In genomic region chr1:33159577-33159976, GRCh38 we compare ENCODE assay signal across 32 cellular contexts.
"Had no signal": no experiment of that assay in that cellular context is flagged by ENCODE, and none has a peak within 500 bp of the region (broad histone marks: within the 10 kb centered on the region; RNA-seq: fewer than 3 reads in every experiment).

No MANE protein-coding gene starts in this region.

- H3K36me3 Mint-ChIP-seq: activated naive CD8-positive, alpha-beta T cell treated with anti-CD3 and anti-CD28 coated beads for 36 hours had no signal

- H3K27me3 ChIP-seq: adrenal gland, body of pancreas, colonic mucosa, esophagus squamous epithelium, gastroesophageal sphincter had no signal

- H3K4me3 ChIP-seq: adrenal gland, body of pancreas, colonic mucosa, esophagus squamous epithelium, gastroesophageal sphincter had no signal

- H3K27me3 Mint-ChIP-seq: activated B cell treated with CpG ODN at 0.5 μM for 24 hours; activated CD8-positive, alpha-beta T cell treated with anti-CD3 and anti-CD28 coated beads for 36 hours; activated naive CD4-positive, alpha-beta T cell treated with anti-CD3 and anti-CD28 coated beads, Interleukin-2, amount 50 U/mL, for 24 hours; activated naive CD8-positive, alpha-beta T cell treated with anti-CD3 and anti-CD28 coated beads for 36 hours; activated naive CD8-positive, alpha-beta T cell treated with anti-CD3 and anti-CD28 coated beads, Interleukin-2, amount 50 U/mL, for 24 hours; T-cell had no signal

- H3K27ac ChIP-seq: adrenal gland, body of pancreas, colonic mucosa, epithelial cell of prostate, esophagus squamous epithelium, gastroesophageal sphincter, WERI-Rb-1 had no signal

- DNase-seq: activated B cell treated with CpG ODN at 0.5 μM for 24 hours; activated CD4-positive, alpha-beta T cell treated with anti-CD3 and anti-CD28 coated beads for 48 hours; activated CD4-positive, alpha-beta T cell treated with anti-CD3 and anti-CD28 coated beads, Interleukin-2, amount 50 U/mL, for 1 hour; activated CD4-positive, alpha-beta T cell treated with anti-CD3 and anti-CD28 coated beads, Interleukin-2, amount 50 U/mL, for 48 hours; activated CD8-positive, alpha-beta memory T cell treated with anti-CD3 and anti-CD28 coated beads for 24 hours; activated CD8-positive, alpha-beta T cell treated with anti-CD3 and anti-CD28 coated beads for 36 hours; activated effector memory CD4-positive, alpha-beta T cell treated with anti-CD3 and anti-CD28 coated beads, Interleukin-2, amount 50 U/mL, for 16 hours; activated naive CD4-positive, alpha-beta T cell treated with anti-CD3 and anti-CD28 coated beads for 36 hours; activated naive CD8-positive, alpha-beta T cell treated with anti-CD3 and anti-CD28 coated beads for 36 hours; activated naive CD8-positive, alpha-beta T cell treated with anti-CD3 and anti-CD28 coated beads, Interleukin-2, amount 50 U/mL, for 24 hours; activated T-cell treated with anti-CD3 and anti-CD28 coated beads, Interleukin-2, amount 50 U/mL, for 4 hours; adrenal gland; amygdala; aorta; body of pancreas; central memory CD4-positive, alpha-beta T cell; cerebellar nuclear complex; colonic mucosa; effector CD8-positive, alpha-beta T cell; esophagus squamous epithelium; foreskin melanocyte; SW 1271; T-cell; T-helper 9 cell; WERI-Rb-1 had no signal

- H3K4me1 Mint-ChIP-seq: activated B cell treated with CpG ODN at 0.5 μM for 24 hours; activated naive CD8-positive, alpha-beta T cell treated with anti-CD3 and anti-CD28 coated beads, Interleukin-2, amount 50 U/mL, for 24 hours; T-cell had no signal

- H3K27ac Mint-ChIP-seq: activated B cell treated with CpG ODN at 0.5 μM for 24 hours; activated CD8-positive, alpha-beta T cell treated with anti-CD3 and anti-CD28 coated beads for 36 hours; activated naive CD4-positive, alpha-beta T cell treated with anti-CD3 and anti-CD28 coated beads for 36 hours; activated naive CD4-positive, alpha-beta T cell treated with anti-CD3 and anti-CD28 coated beads, Interleukin-2, amount 50 U/mL, for 24 hours; activated naive CD8-positive, alpha-beta T cell treated with anti-CD3 and anti-CD28 coated beads for 36 hours; activated naive CD8-positive, alpha-beta T cell treated with anti-CD3 and anti-CD28 coated beads, Interleukin-2, amount 50 U/mL, for 24 hours; activated T-helper 1 cell treated with anti-CD3 and anti-CD28 coated beads, Interleukin-12 subunit alpha, Interleukin-12 subunit beta, Interleukin-2, Interleukin-4 antibody, amounts not matched to agents 30 ng/mL and 10 ng/mL and 1 ng/mL, durations not matched to agents 14 hours and 24 hours and 36 hours; activated T-helper 2 cell treated with anti-CD3 and anti-CD28 coated beads, Interferon-gamma antibody, Interleukin-2, Interleukin-4, amounts not matched to agents 10 μg/mL and 5 μg/mL and 100 μg/mL, durations not matched to agents 14 hours and 24 hours and 36 hours; T-cell; T-helper 1 cell treated with Interleukin-12 subunit alpha and Interleukin-12 subunit beta and Interleukin-4 antibody, amounts not matched to agents 30 μg/mL and 1 μg/mL, for 36 hours had no signal

- H3K4me3 Mint-ChIP-seq: activated B cell treated with CpG ODN at 0.5 μM for 24 hours; activated CD8-positive, alpha-beta T cell treated with anti-CD3 and anti-CD28 coated beads for 36 hours; activated naive CD4-positive, alpha-beta T cell treated with anti-CD3 and anti-CD28 coated beads for 36 hours; activated naive CD4-positive, alpha-beta T cell treated with anti-CD3 and anti-CD28 coated beads, Interleukin-2, amount 50 U/mL, for 24 hours; activated naive CD8-positive, alpha-beta T cell treated with anti-CD3 and anti-CD28 coated beads for 36 hours; activated naive CD8-positive, alpha-beta T cell treated with anti-CD3 and anti-CD28 coated beads, Interleukin-2, amount 50 U/mL, for 24 hours; activated T-cell treated with anti-CD3 and anti-CD28 coated beads, Interleukin-2, amount 50 U/mL, for 4 hours; activated T-helper 1 cell treated with anti-CD3 and anti-CD28 coated beads, Interleukin-12 subunit alpha, Interleukin-12 subunit beta, Interleukin-2, Interleukin-4 antibody, amounts not matched to agents 30 ng/mL and 10 ng/mL and 1 ng/mL, durations not matched to agents 14 hours and 24 hours and 36 hours; T-cell; T-helper 1 cell treated with Interleukin-12 subunit alpha and Interleukin-12 subunit beta and Interleukin-4 antibody, amounts not matched to agents 30 μg/mL and 1 μg/mL, for 36 hours had no signal

- ATAC-seq: activated CD4-positive, CD25-positive, alpha-beta regulatory T cell treated with anti-CD3 and anti-CD28 coated beads, Interleukin-2, amount 50 U/mL, for 24 hours; activated CD8-positive, alpha-beta T cell treated with anti-CD3 and anti-CD28 coated beads for 36 hours; activated naive CD8-positive, alpha-beta T cell treated with anti-CD3 and anti-CD28 coated beads, Interleukin-2, amount 50 U/mL, for 24 hours; activated T-cell treated with anti-CD3 and anti-CD28 coated beads, Interleukin-2, amount 50 U/mL, for 4 hours; body of pancreas; gastroesophageal sphincter; T-cell had no signal

- H3K9me3 Mint-ChIP-seq: activated B cell treated with CpG ODN at 0.5 μM for 24 hours; activated CD8-positive, alpha-beta T cell treated with anti-CD3 and anti-CD28 coated beads for 36 hours; activated naive CD4-positive, alpha-beta T cell treated with anti-CD3 and anti-CD28 coated beads for 36 hours; activated naive CD4-positive, alpha-beta T cell treated with anti-CD3 and anti-CD28 coated beads, Interleukin-2, amount 50 U/mL, for 24 hours; activated naive CD8-positive, alpha-beta T cell treated with anti-CD3 and anti-CD28 coated beads for 36 hours; activated naive CD8-positive, alpha-beta T cell treated with anti-CD3 and anti-CD28 coated beads, Interleukin-2, amount 50 U/mL, for 24 hours; activated T-cell treated with anti-CD3 and anti-CD28 coated beads, Interleukin-2, amount 50 U/mL, for 4 hours; activated T-helper 1 cell treated with anti-CD3 and anti-CD28 coated beads, Interleukin-12 subunit alpha, Interleukin-12 subunit beta, Interleukin-2, Interleukin-4 antibody, amounts not matched to agents 30 ng/mL and 10 ng/mL and 1 ng/mL, durations not matched to agents 14 hours and 24 hours and 36 hours; activated T-helper 2 cell treated with anti-CD3 and anti-CD28 coated beads, Interferon-gamma antibody, Interleukin-2, Interleukin-4, amounts not matched to agents 10 μg/mL and 5 μg/mL and 100 μg/mL, durations not matched to agents 14 hours and 24 hours and 36 hours; T-cell; T-helper 1 cell treated with Interleukin-12 subunit alpha and Interleukin-12 subunit beta and Interleukin-4 antibody, amounts not matched to agents 30 μg/mL and 1 μg/mL, for 36 hours had no signal
